In genomic region chr18:65259403-65259802, GRCh38 we compare ENCODE assay signal across 27 cellular contexts.
"Had no signal": no experiment of that assay in that cellular context is flagged by ENCODE, and none has a peak within 500 bp of the region (broad histone marks: within the 10 kb centered on the region; RNA-seq: fewer than 3 reads in every experiment).

No MANE protein-coding gene starts in this region.

- H3K36me3 ChIP-seq: stomach, suprapubic skin, thoracic aorta, thyroid gland, tibial artery, tibial nerve, transverse colon, upper lobe of left lung, upper lobe of right lung, uterus, vagina had no signal

- H3K9me3 ChIP-seq: suprapubic skin, testis, thoracic aorta, thyroid gland, tibial artery, tibial nerve, transverse colon, upper lobe of left lung, upper lobe of right lung, uterus, vagina had no signal

- DNase-seq: stimulated activated CD4-positive, alpha-beta T cell treated with anti-CD3 and anti-CD28 coated beads, Interleukin-2, amount 100 ng/mL, for 48 hours; stimulated activated CD4-positive, alpha-beta T cell treated with anti-CD3 and anti-CD28 coated beads, Interleukin-4, amount 100 ng/mL, for 1 hour; stimulated activated CD4-positive, alpha-beta T cell treated with anti-CD3 and anti-CD28 coated beads, Interleukin-4, amount 100 ng/mL, for 24 hours; stimulated activated CD4-positive, alpha-beta T cell treated with anti-CD3 and anti-CD28 coated beads, Interleukin-4, amount 100 ng/mL, for 4 hours; stimulated activated CD8-positive, alpha-beta memory T cell treated with anti-CD3 and anti-CD28 coated beads, Interleukin-4, amount 100 ng/mL, for 48 hours; stimulated activated naive B cell treated with anti-CD40 and anti-IgM and Interleukin-4, amounts not matched to agents 10 μg/mL and 1 μg/mL and 100 μg/mL, for 72 hours; stimulated activated naive CD4-positive, alpha-beta T cell; stimulated activated naive CD4-positive, alpha-beta T cell treated with Interleukin-2 at 50 U/mL for 16 hours; stimulated activated naive CD8-positive, alpha-beta T cell treated with anti-CD3 and anti-CD28 coated beads, Interleukin-15, amount 100 ng/mL, for 72 hours; stimulated activated naive CD8-positive, alpha-beta T cell treated with anti-CD3 and anti-CD28 coated beads, Interleukin-15, Interleukin-2, amounts not matched to agents 100 U/mL and 50 U/mL, for 24 hours; stomach; substantia nigra; testis; thyroid gland; tibial artery; transverse colon; trophoblast cell; upper lobe of left lung; upper lobe of right lung; uterus had no signal

- ATAC-seq: stimulated activated effector memory CD8-positive, alpha-beta T cell treated with anti-CD3 and anti-CD28 coated beads, Interleukin-12 subunit alpha, Interleukin-12 subunit beta, amount 100 ng/mL, for 72 hours; stimulated activated memory B cell treated with anti-CD40 and anti-IgM and Interleukin-4, amounts not matched to agents 10 μg/mL and 1 μg/mL and 100 μg/mL, for 72 hours; stimulated activated naive B cell treated with anti-CD40 and anti-IgM and Interleukin-4, amounts not matched to agents 10 μg/mL and 1 μg/mL and 100 μg/mL, for 72 hours; stimulated activated naive CD8-positive, alpha-beta T cell treated with anti-CD3 and anti-CD28 coated beads, Interleukin-15, amount 100 ng/mL, for 72 hours; stimulated activated naive CD8-positive, alpha-beta T cell treated with anti-CD3 and anti-CD28 coated beads, Interleukin-15, Interleukin-2, amounts not matched to agents 100 U/mL and 50 U/mL, for 24 hours; upper lobe of right lung had no signal

- H3K4me1 ChIP-seq: stomach, suprapubic skin, testis, thyroid gland, tibial artery, tibial nerve, transverse colon, upper lobe of left lung, upper lobe of right lung, uterus, vagina had no signal

- H3K27ac ChIP-seq: stomach, suprapubic skin, testis, thoracic aorta, thyroid gland, tibial artery, tibial nerve, transverse colon, upper lobe of left lung, upper lobe of right lung, uterus, vagina had no signal

- H3K4me3 ChIP-seq: stomach, suprapubic skin, testis, thoracic aorta, thyroid gland, tibial artery, tibial nerve, transverse colon, upper lobe of left lung, upper lobe of right lung, uterus, vagina had no signal

- FAIRE-seq: urothelium cell line had no signal
